Comparison of ENCODE assay signal across 29 cellular contexts in genomic region chr7:154259396-154259795, GRCh38.
"Had no signal": no experiment of that assay in that cellular context is flagged by ENCODE, and none has a peak within 500 bp of the region (broad histone marks: within the 10 kb centered on the region; RNA-seq: fewer than 3 reads in every experiment).

No MANE protein-coding gene starts in this region.

- H3K4me3 Mint-ChIP-seq: activated B cell treated with CpG ODN at 0.5 μM for 24 hours; activated CD8-positive, alpha-beta T cell treated with anti-CD3 and anti-CD28 coated beads for 36 hours; activated naive CD4-positive, alpha-beta T cell treated with anti-CD3 and anti-CD28 coated beads for 36 hours; activated naive CD4-positive, alpha-beta T cell treated with anti-CD3 and anti-CD28 coated beads, Interleukin-2, amount 50 U/mL, for 24 hours; activated naive CD8-positive, alpha-beta T cell treated with anti-CD3 and anti-CD28 coated beads, Interleukin-2, amount 10 ng/mL, durations not matched to agents 7 days and 5 days; activated T-cell treated with anti-CD3 and anti-CD28 coated beads, Interleukin-2, amount 50 U/mL, for 4 hours; central memory CD8-positive, alpha-beta T cell; dendritic cell treated with granulocyte-macrophage colony-stimulating factor and Interleukin-4, amounts not matched to agents 40 ng/mL and 50 ng/mL, for 4 days; T-helper 17 cell; T-helper 2 cell treated with Interferon-gamma antibody and Interleukin-4, amounts not matched to agents 5 μg/mL and 100 μg/mL, for 36 hours had no signal

- H3K27ac ChIP-seq: brain microvascular endothelial cell, coronary artery, dorsolateral prefrontal cortex, epithelial cell of prostate, WERI-Rb-1 had no signal

- H3K4me3 ChIP-seq: coronary artery, dorsolateral prefrontal cortex had no signal

- H3K36me3 Mint-ChIP-seq: activated naive CD4-positive, alpha-beta T cell treated with anti-CD3 and anti-CD28 coated beads, Interleukin-2, amount 50 U/mL, for 24 hours; activated naive CD8-positive, alpha-beta T cell treated with anti-CD3 and anti-CD28 coated beads, Interleukin-2, amount 10 ng/mL, durations not matched to agents 7 days and 5 days had no signal

- ATAC-seq: activated CD4-positive, CD25-positive, alpha-beta regulatory T cell treated with anti-CD3 and anti-CD28 coated beads, Interleukin-2, amount 50 U/mL, for 24 hours; activated CD8-positive, alpha-beta T cell treated with anti-CD3 and anti-CD28 coated beads for 36 hours; activated T-cell treated with anti-CD3 and anti-CD28 coated beads, Interleukin-2, amount 50 U/mL, for 4 hours; T-helper 17 cell had no signal

- H3K27me3 Mint-ChIP-seq: activated B cell treated with CpG ODN at 0.5 μM for 24 hours; activated CD8-positive, alpha-beta T cell treated with anti-CD3 and anti-CD28 coated beads for 36 hours; activated naive CD4-positive, alpha-beta T cell treated with anti-CD3 and anti-CD28 coated beads, Interleukin-2, amount 50 U/mL, for 24 hours; activated naive CD8-positive, alpha-beta T cell treated with anti-CD3 and anti-CD28 coated beads, Interleukin-2, amount 10 ng/mL, durations not matched to agents 7 days and 5 days; central memory CD8-positive, alpha-beta T cell; dendritic cell treated with granulocyte-macrophage colony-stimulating factor and Interleukin-4, amounts not matched to agents 40 ng/mL and 50 ng/mL, for 4 days; T-helper 17 cell had no signal

- DNase-seq: activated B cell treated with CpG ODN at 0.5 μM for 24 hours; activated CD4-positive, alpha-beta T cell treated with anti-CD3 and anti-CD28 coated beads for 48 hours; activated CD4-positive, alpha-beta T cell treated with anti-CD3 and anti-CD28 coated beads, Interleukin-2, amount 50 U/mL, for 1 hour; activated CD4-positive, alpha-beta T cell treated with anti-CD3 and anti-CD28 coated beads, Interleukin-2, amount 50 U/mL, for 48 hours; activated CD8-positive, alpha-beta memory T cell treated with anti-CD3 and anti-CD28 coated beads for 24 hours; activated CD8-positive, alpha-beta T cell treated with anti-CD3 and anti-CD28 coated beads for 36 hours; activated effector memory CD4-positive, alpha-beta T cell treated with anti-CD3 and anti-CD28 coated beads, Interleukin-2, amount 50 U/mL, for 16 hours; activated naive CD4-positive, alpha-beta T cell treated with anti-CD3 and anti-CD28 coated beads for 36 hours; activated naive CD8-positive, alpha-beta T cell treated with anti-CD3 and anti-CD28 coated beads, Interleukin-2, amount 10 ng/mL, durations not matched to agents 7 days and 5 days; activated T-cell treated with anti-CD3 and anti-CD28 coated beads, Interleukin-2, amount 50 U/mL, for 4 hours; amniotic stem cell; anterior cingulate cortex; brain microvascular endothelial cell; dorsolateral prefrontal cortex; effector memory CD4-positive, alpha-beta T cell; foreskin fibroblast; head of caudate nucleus; T-helper 1 cell; T-helper 17 cell; T1000; WERI-Rb-1 had no signal

- H3K9me3 Mint-ChIP-seq: activated naive CD4-positive, alpha-beta T cell treated with anti-CD3 and anti-CD28 coated beads, Interleukin-2, amount 50 U/mL, for 24 hours had no signal

- H3K27ac Mint-ChIP-seq: activated B cell treated with CpG ODN at 0.5 μM for 24 hours; activated CD8-positive, alpha-beta T cell treated with anti-CD3 and anti-CD28 coated beads for 36 hours; activated naive CD4-positive, alpha-beta T cell treated with anti-CD3 and anti-CD28 coated beads for 36 hours; activated naive CD4-positive, alpha-beta T cell treated with anti-CD3 and anti-CD28 coated beads, Interleukin-2, amount 50 U/mL, for 24 hours; activated naive CD8-positive, alpha-beta T cell treated with anti-CD3 and anti-CD28 coated beads, Interleukin-2, amount 10 ng/mL, durations not matched to agents 7 days and 5 days; activated T-helper 2 cell treated with anti-CD3 and anti-CD28 coated beads, Interferon-gamma antibody, Interleukin-2, Interleukin-4, amounts not matched to agents 10 μg/mL and 5 μg/mL and 100 μg/mL, durations not matched to agents 14 hours and 24 hours and 36 hours; dendritic cell treated with granulocyte-macrophage colony-stimulating factor and Interleukin-4, amounts not matched to agents 40 ng/mL and 50 ng/mL, for 4 days; T-helper 17 cell; T-helper 2 cell treated with Interferon-gamma antibody and Interleukin-4, amounts not matched to agents 5 μg/mL and 100 μg/mL, for 36 hours had no signal

- H3K36me3 ChIP-seq: brain microvascular endothelial cell, WERI-Rb-1 had no signal

- H3K27me3 ChIP-seq: brain microvascular endothelial cell, dorsolateral prefrontal cortex had no signal

- H3K4me1 Mint-ChIP-seq: activated B cell treated with CpG ODN at 0.5 μM for 24 hours; activated naive CD4-positive, alpha-beta T cell treated with anti-CD3 and anti-CD28 coated beads, Interleukin-2, amount 50 U/mL, for 24 hours; activated naive CD8-positive, alpha-beta T cell treated with anti-CD3 and anti-CD28 coated beads, Interleukin-2, amount 10 ng/mL, durations not matched to agents 7 days and 5 days; central memory CD8-positive, alpha-beta T cell; T-helper 17 cell had no signal
